In the genomic region with DNA sequence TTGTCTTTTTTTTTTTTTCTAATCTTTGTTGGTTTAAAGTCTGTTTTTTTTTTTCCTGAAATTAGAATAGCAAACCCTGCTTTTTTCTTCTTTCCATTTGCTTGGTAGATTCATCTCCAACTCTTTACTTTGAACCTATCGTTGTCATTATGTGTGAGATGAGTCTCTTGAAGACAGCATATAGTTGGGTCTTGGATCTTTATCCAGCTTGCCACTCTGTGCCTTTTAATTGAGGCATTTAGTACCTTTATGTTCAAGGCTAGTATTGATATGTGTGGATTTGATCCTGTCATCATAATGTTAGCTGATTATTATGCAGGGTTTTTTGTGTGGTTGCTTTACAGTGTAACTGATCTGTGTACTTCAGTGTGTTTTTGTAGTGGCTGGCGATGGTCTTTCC, we compare ENCODE assay signal across 1 cellular context.
TF ChIP-seq lines count a peak whose summit lies in the region.

No MANE protein-coding gene starts in this region.

TF ChIP-seq in SK-N-SH, 30 proteins besides CTCF, POLR2A, EP300 and RAD21 (continued from another document):
- TF ChIP-seq FOSL2 (IDR thresholded peaks at IDR 0.05; ENCODE audit: borderline replicate concordance, low read depth) (no peak), MEF2A (IDR thresholded peaks at IDR 0.05; ENCODE audit: borderline replicate concordance, low read depth) (no peak), TEAD4 (IDR thresholded peaks at IDR 0.05; ENCODE audit: borderline replicate concordance, insufficient read depth) (no peak), TAF1 (IDR thresholded peaks at IDR 0.05; ENCODE audit: borderline replicate concordance, low read depth, low read length) (no peak), EZH2phosphoT487 (IDR thresholded peaks at IDR 0.05; ENCODE audit: borderline replicate concordance, low read depth) (no peak), RFX5 (IDR thresholded peaks at IDR 0.05; ENCODE audit: low read length) (no peak), POLR2AphosphoS5 (IDR thresholded peaks at IDR 0.05; ENCODE audit: low read depth, low read length) (no peak), JUND (IDR thresholded peaks at IDR 0.05) (no peak)
- TF ChIP-seq, protein P1, sequence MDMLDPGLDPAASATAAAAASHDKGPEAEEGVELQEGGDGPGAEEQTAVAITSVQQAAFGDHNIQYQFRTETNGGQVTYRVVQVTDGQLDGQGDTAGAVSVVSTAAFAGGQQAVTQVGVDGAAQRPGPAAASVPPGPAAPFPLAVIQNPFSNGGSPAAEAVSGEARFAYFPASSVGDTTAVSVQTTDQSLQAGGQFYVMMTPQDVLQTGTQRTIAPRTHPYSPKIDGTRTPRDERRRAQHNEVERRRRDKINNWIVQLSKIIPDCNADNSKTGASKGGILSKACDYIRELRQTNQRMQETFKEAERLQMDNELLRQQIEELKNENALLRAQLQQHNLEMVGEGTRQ (IDR thresholded peaks at IDR 0.05; ENCODE audit: borderline replicate concordance, low read depth, low read length) = no peak
- TF ChIP-seq, protein P2, sequence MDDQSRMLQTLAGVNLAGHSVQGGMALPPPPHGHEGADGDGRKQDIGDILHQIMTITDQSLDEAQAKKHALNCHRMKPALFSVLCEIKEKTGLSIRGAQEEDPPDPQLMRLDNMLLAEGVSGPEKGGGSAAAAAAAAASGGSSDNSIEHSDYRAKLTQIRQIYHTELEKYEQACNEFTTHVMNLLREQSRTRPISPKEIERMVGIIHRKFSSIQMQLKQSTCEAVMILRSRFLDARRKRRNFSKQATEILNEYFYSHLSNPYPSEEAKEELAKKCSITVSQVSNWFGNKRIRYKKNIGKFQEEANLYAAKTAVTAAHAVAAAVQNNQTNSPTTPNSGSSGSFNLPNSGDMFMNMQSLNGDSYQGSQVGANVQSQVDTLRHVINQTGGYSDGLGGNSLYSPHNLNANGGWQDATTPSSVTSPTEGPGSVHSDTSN (IDR thresholded peaks at IDR 0.05) = no peak
- TF ChIP-seq, protein P3, sequence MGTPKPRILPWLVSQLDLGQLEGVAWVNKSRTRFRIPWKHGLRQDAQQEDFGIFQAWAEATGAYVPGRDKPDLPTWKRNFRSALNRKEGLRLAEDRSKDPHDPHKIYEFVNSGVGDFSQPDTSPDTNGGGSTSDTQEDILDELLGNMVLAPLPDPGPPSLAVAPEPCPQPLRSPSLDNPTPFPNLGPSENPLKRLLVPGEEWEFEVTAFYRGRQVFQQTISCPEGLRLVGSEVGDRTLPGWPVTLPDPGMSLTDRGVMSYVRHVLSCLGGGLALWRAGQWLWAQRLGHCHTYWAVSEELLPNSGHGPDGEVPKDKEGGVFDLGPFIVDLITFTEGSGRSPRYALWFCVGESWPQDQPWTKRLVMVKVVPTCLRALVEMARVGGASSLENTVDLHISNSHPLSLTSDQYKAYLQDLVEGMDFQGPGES (IDR thresholded peaks at IDR 0.05; ENCODE audit: low read depth, low read length) = no peak
